ENCODE assay signal across 8 cellular contexts in the genomic region with DNA sequence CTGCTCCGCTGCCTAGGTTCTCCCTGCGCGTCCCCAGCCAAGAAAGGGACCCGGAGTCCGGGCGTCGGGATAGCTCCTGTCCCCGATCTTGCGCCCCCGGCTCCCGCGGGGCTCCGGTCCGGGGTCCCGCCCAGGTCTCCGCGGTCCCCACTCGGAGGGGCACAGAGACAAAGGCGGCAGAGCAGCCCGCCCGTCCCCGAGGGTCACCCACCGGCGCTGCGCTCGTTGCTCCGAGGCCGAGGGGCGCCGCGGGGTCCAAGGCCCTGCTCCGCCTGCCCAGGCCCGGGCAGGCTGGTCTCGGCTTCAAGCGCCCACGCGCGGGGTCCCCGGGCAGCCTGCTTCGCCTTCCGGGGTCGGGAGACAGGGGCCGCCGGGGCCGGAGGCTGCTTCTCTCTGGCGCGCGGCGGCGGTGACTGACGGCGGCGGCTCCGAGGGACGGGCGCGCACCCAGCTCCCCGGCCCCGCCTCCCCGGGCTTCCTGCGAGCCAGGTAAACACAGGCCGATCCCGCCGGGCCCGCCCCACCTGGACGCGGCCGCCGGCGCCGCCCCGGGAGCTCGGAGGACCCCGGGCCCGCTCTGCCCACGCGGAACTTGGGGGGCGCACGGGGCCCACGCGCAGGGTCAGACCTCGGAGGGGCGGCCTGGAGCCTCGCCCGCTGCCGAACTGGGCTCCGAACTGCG. TPM values are rescaled to one million over a fixed set of nuclear protein-coding genes. Genes with fewer than 3 reads are reported as not detected.
DNase-seq lines count a peak whose midpoint lies in the region; ATAC-seq, FAIRE-seq and TF ChIP-seq lines count a peak whose summit lies in the region.

A gene (minus strand): TSS at position 415 of the 682 bp plus-strand sequence. CDS start 27,522 bp downstream, outside the sequence.

- peak within 1 kb of the TSS; percentile 96 for H3K27ac Mint-ChIP-seq in T-helper 2 cell treated with Interferon-gamma antibody and Interleukin-4, amounts not matched to agents 5 μg/mL and 100 μg/mL, for 36 hours
- no peak within 1 kb of the TSS for H3K27ac Mint-ChIP-seq in MCF 10A (ENCODE audit: low read depth, unreplicated experiment)

- no peaks in the 10 kb centered on the region for H3K27me3 ChIP-seq in kidney epithelial cell (ENCODE audit: control insufficient read depth, insufficient read depth, low read length)

- H3K27me3 Mint-ChIP-seq in T-helper 2 cell treated with Interferon-gamma antibody and Interleukin-4, amounts not matched to agents 5 μg/mL and 100 μg/mL, for 36 hours (ENCODE audit: low read depth) = no peaks in the 10 kb centered on the region
- no peaks in the 10 kb centered on the region for H3K27me3 Mint-ChIP-seq in MCF 10A (ENCODE audit: insufficient read depth, unreplicated experiment)

- ATAC-seq in GM21526 (IDR thresholded peaks at IDR 0.05; ENCODE audit: low FRiP score, unreplicated experiment) = peak; percentile 59

- DNase-seq in DMS79 (lab: John Stamatoyannopoulos, UW) (peak; percentile 16), MCF 10A (ENCODE audit: unreplicated experiment) (peak; percentile 73), kidney epithelial cell (ENCODE audit: low read depth) (no peak), H54 (ENCODE audit: insufficient read length, low spot score) (no peak)
- DNase-seq in Jurkat, Clone E6-1 (ENCODE audit: low read depth, low spot score) = no peak
- DNase-seq in T-helper 2 cell treated with Interferon-gamma antibody and Interleukin-4, amounts not matched to agents 5 μg/mL and 100 μg/mL, for 36 hours (ENCODE audit: low spot score) = peak; percentile 67
- DNase-seq in stimulated activated CD4-positive, alpha-beta T cell treated with anti-CD3 and anti-CD28 coated beads, Interleukin-4, amount 100 ng/mL, for 24 hours = peak; percentile 63

- no peaks in the 10 kb centered on the region for H3K9me3 Mint-ChIP-seq in T-helper 2 cell treated with Interferon-gamma antibody and Interleukin-4, amounts not matched to agents 5 μg/mL and 100 μg/mL, for 36 hours
- no peaks in the 10 kb centered on the region for H3K9me3 Mint-ChIP-seq in MCF 10A (ENCODE audit: unreplicated experiment)

- TF ChIP-seq POLR2A in H54 (IDR thresholded peaks at IDR 0.05; ENCODE audit: low read depth, low read length) = no peak

- H3K36me3 Mint-ChIP-seq in T-helper 2 cell treated with Interferon-gamma antibody and Interleukin-4, amounts not matched to agents 5 μg/mL and 100 μg/mL, for 36 hours (ENCODE audit: low read depth) = peaks cover 29% of the 10 kb centered on the region
- no peaks in the 10 kb centered on the region for H3K36me3 Mint-ChIP-seq in MCF 10A (ENCODE audit: insufficient read depth, unreplicated experiment)

- intact Hi-C loops in MCF 10A (cut with micrococcal nuclease) = loop anchor here (5.0 kb wide), 1 partner anchor 130 kb away; no protein-coding TSS in a partner anchor

- H3K4me3 Mint-ChIP-seq in T-helper 2 cell treated with Interferon-gamma antibody and Interleukin-4, amounts not matched to agents 5 μg/mL and 100 μg/mL, for 36 hours = peak within 1 kb of the TSS; percentile 100
- peak within 1 kb of the TSS; percentile 82 for H3K4me3 Mint-ChIP-seq in MCF 10A (ENCODE audit: unreplicated experiment)

- CTCF ChIA-PET in MCF 10A (lab: Yijun Ruan, JAX) = interaction anchor here (1.5 to 1.6 kb wide), 2 partner anchors 66 to 79 kb away, joined by 3 to 8 read pairs; no protein-coding TSS in a partner anchor

- peaks cover 50% of the 10 kb centered on the region for H3K4me1 Mint-ChIP-seq in T-helper 2 cell treated with Interferon-gamma antibody and Interleukin-4, amounts not matched to agents 5 μg/mL and 100 μg/mL, for 36 hours (ENCODE audit: low read depth)
- H3K4me1 Mint-ChIP-seq in MCF 10A (ENCODE audit: insufficient read depth, unreplicated experiment) = peaks cover 16% of the 10 kb centered on the region

- FAIRE-seq in H54 (lab: Jason Lieb, UNC) = no peak

- H3K36me3 ChIP-seq in kidney epithelial cell (ENCODE audit: control insufficient read depth, insufficient read depth, low read length) = no peaks in the 10 kb centered on the region

- BruUV-seq in MCF 10A (replicated peaks; lab: Mats Ljungman, UMichigan) = no TSS peak

- H3K4me3 ChIP-seq in Jurkat, Clone E6-1 (ENCODE audit: low read length) = peak within 1 kb of the TSS; percentile 76
- peak within 1 kb of the TSS; percentile 78 for H3K4me3 ChIP-seq in kidney epithelial cell (ENCODE audit: low read depth, low read length)

- no peak for TF ChIP-seq CTCF in MCF 10A (IDR thresholded peaks at IDR 0.05; ENCODE audit: unreplicated experiment)
- no peak for TF ChIP-seq CTCF in kidney epithelial cell (IDR thresholded peaks at IDR 0.05; ENCODE audit: insufficient read depth, low read length, poor library complexity, severe bottlenecking)

- POLR2A ChIA-PET in MCF 10A (lab: Yijun Ruan, JAX) = interaction anchor here (0.6 to 4.5 kb wide), 25 partner anchors 11 to 642 kb away, joined by 3 to 68 read pairs (median 4); no protein-coding TSS in a partner anchor

RNA-seq across cellular contexts. Expression of the gene that starts here (rescaled TPM):
- polyA plus RNA-seq in Jurkat, Clone E6-1 (2012; ENCODE audit: insufficient read depth, insufficient read length) = 30.6 TPM
- total RNA-seq in MCF 10A (2022) (31.6 and 31.7 TPM in 2 replicates), kidney epithelial cell (29.1 and 37.2 TPM in 2 replicates)

Comparison
In these comparisons a context has a peak if more than half of its experiments do, and no peak if none do; other contexts are left out.
1. DNase-seq: peak in DMS79 (single experiment), T-helper 2 cell treated with Interferon-gamma antibody and Interleukin-4, amounts not matched to agents 5 μg/mL and 100 μg/mL, for 36 hours (single experiment), MCF 10A (single experiment) and stimulated activated CD4-positive, alpha-beta T cell treated with anti-CD3 and anti-CD28 coated beads, Interleukin-4, amount 100 ng/mL, for 24 hours (single experiment); none in Jurkat, Clone E6-1 (single experiment), kidney epithelial cell (single experiment) and H54 (single experiment).